1 cellular context compared by ENCODE assay signal in the genomic region with DNA sequence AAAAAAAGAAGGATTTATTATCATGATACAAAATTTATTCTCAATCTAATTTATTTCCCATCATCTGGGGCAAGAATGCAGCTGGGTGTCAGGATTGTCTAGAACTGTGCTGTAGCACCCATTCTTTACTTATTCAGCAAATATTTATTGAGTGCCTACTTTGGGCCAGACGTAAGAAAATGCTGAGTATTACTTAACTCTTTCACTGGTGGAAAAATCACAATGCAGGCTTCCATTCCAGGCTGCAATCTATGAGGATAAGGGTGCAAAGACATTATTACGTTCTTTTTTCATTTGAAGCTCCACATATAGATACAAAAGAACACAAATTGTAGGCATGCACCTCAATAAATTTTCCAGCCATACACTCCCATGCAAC.
TF ChIP-seq lines count a peak whose summit lies in the region.

No MANE protein-coding gene starts in this region.

TF ChIP-seq in HepG2, 621 proteins besides CTCF, POLR2A, EP300 and RAD21 (continued from another document):
- TF ChIP-seq, protein P1, sequence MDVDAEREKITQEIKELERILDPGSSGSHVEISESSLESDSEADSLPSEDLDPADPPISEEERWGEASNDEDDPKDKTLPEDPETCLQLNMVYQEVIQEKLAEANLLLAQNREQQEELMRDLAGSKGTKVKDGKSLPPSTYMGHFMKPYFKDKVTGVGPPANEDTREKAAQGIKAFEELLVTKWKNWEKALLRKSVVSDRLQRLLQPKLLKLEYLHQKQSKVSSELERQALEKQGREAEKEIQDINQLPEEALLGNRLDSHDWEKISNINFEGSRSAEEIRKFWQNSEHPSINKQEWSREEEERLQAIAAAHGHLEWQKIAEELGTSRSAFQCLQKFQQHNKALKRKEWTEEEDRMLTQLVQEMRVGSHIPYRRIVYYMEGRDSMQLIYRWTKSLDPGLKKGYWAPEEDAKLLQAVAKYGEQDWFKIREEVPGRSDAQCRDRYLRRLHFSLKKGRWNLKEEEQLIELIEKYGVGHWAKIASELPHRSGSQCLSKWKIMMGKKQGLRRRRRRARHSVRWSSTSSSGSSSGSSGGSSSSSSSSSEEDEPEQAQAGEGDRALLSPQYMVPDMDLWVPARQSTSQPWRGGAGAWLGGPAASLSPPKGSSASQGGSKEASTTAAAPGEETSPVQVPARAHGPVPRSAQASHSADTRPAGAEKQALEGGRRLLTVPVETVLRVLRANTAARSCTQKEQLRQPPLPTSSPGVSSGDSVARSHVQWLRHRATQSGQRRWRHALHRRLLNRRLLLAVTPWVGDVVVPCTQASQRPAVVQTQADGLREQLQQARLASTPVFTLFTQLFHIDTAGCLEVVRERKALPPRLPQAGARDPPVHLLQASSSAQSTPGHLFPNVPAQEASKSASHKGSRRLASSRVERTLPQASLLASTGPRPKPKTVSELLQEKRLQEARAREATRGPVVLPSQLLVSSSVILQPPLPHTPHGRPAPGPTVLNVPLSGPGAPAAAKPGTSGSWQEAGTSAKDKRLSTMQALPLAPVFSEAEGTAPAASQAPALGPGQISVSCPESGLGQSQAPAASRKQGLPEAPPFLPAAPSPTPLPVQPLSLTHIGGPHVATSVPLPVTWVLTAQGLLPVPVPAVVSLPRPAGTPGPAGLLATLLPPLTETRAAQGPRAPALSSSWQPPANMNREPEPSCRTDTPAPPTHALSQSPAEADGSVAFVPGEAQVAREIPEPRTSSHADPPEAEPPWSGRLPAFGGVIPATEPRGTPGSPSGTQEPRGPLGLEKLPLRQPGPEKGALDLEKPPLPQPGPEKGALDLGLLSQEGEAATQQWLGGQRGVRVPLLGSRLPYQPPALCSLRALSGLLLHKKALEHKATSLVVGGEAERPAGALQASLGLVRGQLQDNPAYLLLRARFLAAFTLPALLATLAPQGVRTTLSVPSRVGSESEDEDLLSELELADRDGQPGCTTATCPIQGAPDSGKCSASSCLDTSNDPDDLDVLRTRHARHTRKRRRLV (CRISPR knock-in tag; IDR thresholded peaks at IDR 0.05): no peak
- TF ChIP-seq, protein P2, sequence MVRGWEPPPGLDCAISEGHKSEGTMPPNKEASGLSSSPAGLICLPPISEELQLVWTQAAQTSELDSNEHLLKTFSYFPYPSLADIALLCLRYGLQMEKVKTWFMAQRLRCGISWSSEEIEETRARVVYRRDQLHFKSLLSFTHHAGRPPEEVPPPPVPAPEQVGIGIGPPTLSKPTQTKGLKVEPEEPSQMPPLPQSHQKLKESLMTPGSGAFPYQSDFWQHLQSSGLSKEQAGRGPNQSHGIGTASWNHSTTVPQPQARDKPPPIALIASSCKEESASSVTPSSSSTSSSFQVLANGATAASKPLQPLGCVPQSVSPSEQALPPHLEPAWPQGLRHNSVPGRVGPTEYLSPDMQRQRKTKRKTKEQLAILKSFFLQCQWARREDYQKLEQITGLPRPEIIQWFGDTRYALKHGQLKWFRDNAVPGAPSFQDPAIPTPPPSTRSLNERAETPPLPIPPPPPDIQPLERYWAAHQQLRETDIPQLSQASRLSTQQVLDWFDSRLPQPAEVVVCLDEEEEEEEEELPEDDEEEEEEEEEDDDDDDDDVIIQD (CRISPR knock-in tag; IDR thresholded peaks at IDR 0.05; ENCODE audit: low read depth): no peak
- TF ChIP-seq, protein P3, sequence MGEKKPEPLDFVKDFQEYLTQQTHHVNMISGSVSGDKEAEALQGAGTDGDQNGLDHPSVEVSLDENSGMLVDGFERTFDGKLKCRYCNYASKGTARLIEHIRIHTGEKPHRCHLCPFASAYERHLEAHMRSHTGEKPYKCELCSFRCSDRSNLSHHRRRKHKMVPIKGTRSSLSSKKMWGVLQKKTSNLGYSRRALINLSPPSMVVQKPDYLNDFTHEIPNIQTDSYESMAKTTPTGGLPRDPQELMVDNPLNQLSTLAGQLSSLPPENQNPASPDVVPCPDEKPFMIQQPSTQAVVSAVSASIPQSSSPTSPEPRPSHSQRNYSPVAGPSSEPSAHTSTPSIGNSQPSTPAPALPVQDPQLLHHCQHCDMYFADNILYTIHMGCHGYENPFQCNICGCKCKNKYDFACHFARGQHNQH (CRISPR knock-in tag; IDR thresholded peaks at IDR 0.05): no peak
- TF ChIP-seq FOXM1 (CRISPR knock-in tag; IDR thresholded peaks at IDR 0.05) (no peak), NFIC (IDR thresholded peaks at IDR 0.05; ENCODE audit: low read length) (no peak), GABPA (IDR thresholded peaks at IDR 0.05; ENCODE audit: low read depth, low read length) (no peak), GABPA (CRISPR knock-in tag; IDR thresholded peaks at IDR 0.05; ENCODE audit: low read depth) (no peak), SATB2 (CRISPR knock-in tag; IDR thresholded peaks at IDR 0.05) (no peak), FIP1L1 (IDR thresholded peaks at IDR 0.05; ENCODE audit: borderline replicate concordance, insufficient read depth, low read depth, low read length) (no peak)
